8 cellular contexts compared by ENCODE assay signal in the genomic region with DNA sequence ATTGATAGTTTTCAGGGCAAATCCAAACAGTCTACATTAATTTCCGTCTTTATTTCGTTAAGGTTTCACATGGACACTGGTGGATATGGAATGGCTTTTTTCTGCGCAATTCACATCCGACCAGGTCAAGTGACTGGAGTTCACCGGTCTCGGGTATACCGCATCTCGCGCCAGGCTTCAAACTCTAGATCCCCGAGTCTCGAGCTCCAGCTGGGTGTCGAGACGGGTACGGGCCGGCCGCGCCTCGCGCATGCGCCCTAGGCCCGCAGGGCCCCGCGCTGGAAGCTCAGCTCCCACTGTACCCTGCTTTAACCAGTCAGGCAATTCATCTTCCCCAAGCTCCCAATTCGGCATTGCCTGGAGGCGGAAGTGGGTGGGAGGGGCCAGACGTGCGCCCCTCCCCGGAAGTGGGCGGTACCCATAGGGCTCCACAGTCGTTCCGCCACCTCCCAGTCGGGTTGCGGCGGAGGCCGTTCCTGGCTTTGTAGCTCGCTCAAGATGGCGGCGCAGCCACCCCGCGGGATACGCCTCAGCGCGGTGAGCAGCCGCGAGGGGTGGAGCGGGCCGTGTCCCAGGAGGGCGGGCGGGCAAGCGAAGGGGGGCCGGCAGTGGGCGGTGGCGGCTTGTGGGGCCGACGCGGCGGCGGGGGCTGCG. TPM values are rescaled to one million over a fixed set of nuclear protein-coding genes. Genes with fewer than 3 reads are reported as not detected.
DNase-seq lines count a peak whose midpoint lies in the region; ATAC-seq and TF ChIP-seq lines count a peak whose summit lies in the region.

A gene with protein sequence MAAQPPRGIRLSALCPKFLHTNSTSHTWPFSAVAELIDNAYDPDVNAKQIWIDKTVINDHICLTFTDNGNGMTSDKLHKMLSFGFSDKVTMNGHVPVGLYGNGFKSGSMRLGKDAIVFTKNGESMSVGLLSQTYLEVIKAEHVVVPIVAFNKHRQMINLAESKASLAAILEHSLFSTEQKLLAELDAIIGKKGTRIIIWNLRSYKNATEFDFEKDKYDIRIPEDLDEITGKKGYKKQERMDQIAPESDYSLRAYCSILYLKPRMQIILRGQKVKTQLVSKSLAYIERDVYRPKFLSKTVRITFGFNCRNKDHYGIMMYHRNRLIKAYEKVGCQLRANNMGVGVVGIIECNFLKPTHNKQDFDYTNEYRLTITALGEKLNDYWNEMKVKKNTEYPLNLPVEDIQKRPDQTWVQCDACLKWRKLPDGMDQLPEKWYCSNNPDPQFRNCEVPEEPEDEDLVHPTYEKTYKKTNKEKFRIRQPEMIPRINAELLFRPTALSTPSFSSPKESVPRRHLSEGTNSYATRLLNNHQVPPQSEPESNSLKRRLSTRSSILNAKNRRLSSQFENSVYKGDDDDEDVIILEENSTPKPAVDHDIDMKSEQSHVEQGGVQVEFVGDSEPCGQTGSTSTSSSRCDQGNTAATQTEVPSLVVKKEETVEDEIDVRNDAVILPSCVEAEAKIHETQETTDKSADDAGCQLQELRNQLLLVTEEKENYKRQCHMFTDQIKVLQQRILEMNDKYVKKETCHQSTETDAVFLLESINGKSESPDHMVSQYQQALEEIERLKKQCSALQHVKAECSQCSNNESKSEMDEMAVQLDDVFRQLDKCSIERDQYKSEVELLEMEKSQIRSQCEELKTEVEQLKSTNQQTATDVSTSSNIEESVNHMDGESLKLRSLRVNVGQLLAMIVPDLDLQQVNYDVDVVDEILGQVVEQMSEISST (plus strand): TSS at position 431 of the 654 bp plus-strand sequence. CDS start 68 bp downstream, at position 499.

- no peaks in the 10 kb centered on the region for H3K9me2 ChIP-seq in Karpas-422 (replicated peaks; ENCODE audit: insufficient read depth, low read length)

- peaks cover 46% of the 10 kb centered on the region for H3K79me2 ChIP-seq in DND-41 (ENCODE audit: insufficient read depth, low read length)
- H3K79me2 ChIP-seq in Karpas-422 (ENCODE audit: low read length): peaks cover 45% of the 10 kb centered on the region

- peak within 1 kb of the TSS; percentile 27 to 80; a peak in 3 of 4 replicates for H3K4me3 ChIP-seq in DND-41 (ENCODE audit: low read depth in 1 of 2, low read length in 2 of 2)
- H3K4me3 ChIP-seq in Karpas-422 (ENCODE audit: low read length): peak within 1 kb of the TSS; percentile 72
- peak within 1 kb of the TSS; percentile 85 to 96 (median 89) for H3K4me3 ChIP-seq in esophagus muscularis mucosa
- H3K4me3 ChIP-seq in muscle layer of duodenum (ENCODE audit: low read depth in 1 of 2, low read length in 2 of 2): peak within 1 kb of the TSS; percentile 70 to 94

- TF ChIP-seq CTCF in DND-41 (IDR thresholded peaks at IDR 0.05; ENCODE audit: borderline replicate concordance, extremely low read depth, low read length, poor library complexity, severe bottlenecking) (no peak), esophagus muscularis mucosa (IDR thresholded peaks at IDR 0.05) (peak in 2 of 3 experiments; percentile 7 to 10)

- TF ChIP-seq EP300 in esophagus muscularis mucosa (IDR thresholded peaks at IDR 0.05): no peak

- H2AFZ ChIP-seq in DND-41 (ENCODE audit: low read depth, low read length) (peak within 1 kb of the TSS; percentile 91), Karpas-422 (ENCODE audit: low read length) (peak within 1 kb of the TSS; percentile 92)

- H3K9me3 ChIP-seq in DND-41 (ENCODE audit: insufficient read depth, low read length, severe bottlenecking) (no peaks in the 10 kb centered on the region), Karpas-422 (ENCODE audit: low read length) (no peaks in the 10 kb centered on the region), esophagus muscularis mucosa (no peaks in the 10 kb centered on the region), muscle layer of duodenum (ENCODE audit: control insufficient read depth in 1 of 2, low read length in 2 of 2) (no peaks in the 10 kb centered on the region)

- peak within 1 kb of the TSS; percentile 89 for H3K9ac ChIP-seq in DND-41 (ENCODE audit: low read depth, low read length)
- peak within 1 kb of the TSS; percentile 84 for H3K9ac ChIP-seq in Karpas-422 (ENCODE audit: low read length)

- intact Hi-C loops in esophagus muscularis mucosa (cut with DNase I): loop anchor here (5.0 to 10.0 kb wide), 4 partner anchors 58 to 1435 kb away; a partner anchor contains a TSS

- no peaks in the 10 kb centered on the region for H3K27me3 ChIP-seq in DND-41 (ENCODE audit: insufficient read depth, low read length, poor library complexity)
- no peaks in the 10 kb centered on the region for H3K27me3 ChIP-seq in Karpas-422 (ENCODE audit: low read length)
- no peaks in the 10 kb centered on the region for H3K27me3 ChIP-seq in esophagus muscularis mucosa
- H3K27me3 ChIP-seq in muscle layer of duodenum (ENCODE audit: low read depth, low read length): no peaks in the 10 kb centered on the region

- H3K27ac ChIP-seq in DND-41 (ENCODE audit: low read length) (peak within 1 kb of the TSS; percentile 78), Karpas-422 (ENCODE audit: low read length) (peak within 1 kb of the TSS; percentile 28; the same call in 1 of the 2 replicates), esophagus muscularis mucosa (replicated peaks in 1 of 4) (peak within 1 kb of the TSS; percentile 94 to 99 (median 98)), muscle layer of duodenum (ENCODE audit: low read length) (peak within 1 kb of the TSS; percentile 92)

- H4K20me1 ChIP-seq in DND-41 (ENCODE audit: insufficient read depth, low read length) (peaks cover 2% of the 10 kb centered on the region; the same call in 1 of the 2 replicates), Karpas-422 (ENCODE audit: insufficient read depth, low read depth, low read length) (peaks cover 3% of the 10 kb centered on the region; the same call in 1 of the 2 replicates)

- under 1% methylated on average over 24 of the region's 59 CpGs for WGBS in esophagus muscularis mucosa

- peaks cover 3% of the 10 kb centered on the region; the same call in 1 of the 2 replicates for H3K36me3 ChIP-seq in DND-41 (ENCODE audit: insufficient read depth, low read length)
- no peaks in the 10 kb centered on the region for H3K36me3 ChIP-seq in Karpas-422 (ENCODE audit: insufficient read depth, low read length)
- H3K36me3 ChIP-seq in esophagus muscularis mucosa: peaks cover 0 to 10% (median 4%) of the 10 kb centered on the region in 4 donors
- H3K36me3 ChIP-seq in muscle layer of duodenum (ENCODE audit: control insufficient read depth in 1 of 2, insufficient read depth in 2 of 2, low read length in 2 of 2): no peaks in the 10 kb centered on the region

- H3K4me1 ChIP-seq in DND-41 (ENCODE audit: insufficient read depth, low read length) (peaks cover 27% of the 10 kb centered on the region), Karpas-422 (ENCODE audit: low read length) (peaks cover 30% of the 10 kb centered on the region), esophagus muscularis mucosa (peaks cover 35 to 47% (median 44%) of the 10 kb centered on the region in 4 donors), muscle layer of duodenum (ENCODE audit: control insufficient read depth in 1 of 2, insufficient read depth in 2 of 2, low read length in 2 of 2) (peaks cover 10 to 33% of the 10 kb centered on the region in 2 donors)

- H3K4me2 ChIP-seq in DND-41 (ENCODE audit: insufficient read depth, low read length) (peak within 1 kb of the TSS; percentile 66), Karpas-422 (ENCODE audit: low read depth, low read length, poor library complexity, severe bottlenecking) (peak within 1 kb of the TSS; percentile 89)

- ATAC-seq in DND-41 (ENCODE audit: insufficient read depth, low read depth): peak; percentile 88
- ATAC-seq in GM21825 (IDR thresholded peaks at IDR 0.05; ENCODE audit: unreplicated experiment): peak; percentile 85

- DNase-seq in DND-41: peak; percentile 99
- DNase-seq in Karpas-422: peak; percentile 99
- peak; percentile 98 for DNase-seq in RKO (ENCODE audit: low spot score)
- peak; percentile 97 for DNase-seq in activated T-helper 1 cell treated with Interleukin-2 at 50 U/mL for 16 hours (ENCODE audit: low read depth)
- peak; percentile 99 for DNase-seq in esophagus muscularis mucosa (ENCODE audit: extremely low spot score)
- peak; percentile 95 to 97 for DNase-seq in stimulated activated CD8-positive, alpha-beta memory T cell treated with anti-CD3 and anti-CD28 coated beads, Interleukin-7, amount 100 ng/mL, for 4 hours (ENCODE audit: low read depth in 2 of 2)

- TF ChIP-seq POLR2A in esophagus muscularis mucosa (IDR thresholded peaks at IDR 0.05; ENCODE audit: low read depth): peak; percentile 74

RNA-seq across cellular contexts. Expression of the gene that starts here (rescaled TPM):
- 13.8 and 15.9 TPM in 2 replicates for total RNA-seq in Karpas-422 (2014; rRNA removed; shearing (Covaris generic); ENCODE audit: low replicate concordance)
- 10 to 100 TPM; 32.0 to 41.9 (median 39.2) TPM for total RNA-seq in esophagus muscularis mucosa

Comparison
In these comparisons a context has a peak if more than half of its experiments do, and no peak if none do; other contexts are left out.
1. Peak in every context shown above with its lines: DNase-seq, ATAC-seq, H3K4me3 ChIP-seq and H3K27ac ChIP-seq.
2. H3K27ac ChIP-seq: peak in every context shown above with its lines; median percentile 98 in esophagus muscularis mucosa; 92 in muscle layer of duodenum; 78 in DND-41; 28 in Karpas-422.